ENCODE assay signal across 21 cellular contexts in the genomic region with DNA sequence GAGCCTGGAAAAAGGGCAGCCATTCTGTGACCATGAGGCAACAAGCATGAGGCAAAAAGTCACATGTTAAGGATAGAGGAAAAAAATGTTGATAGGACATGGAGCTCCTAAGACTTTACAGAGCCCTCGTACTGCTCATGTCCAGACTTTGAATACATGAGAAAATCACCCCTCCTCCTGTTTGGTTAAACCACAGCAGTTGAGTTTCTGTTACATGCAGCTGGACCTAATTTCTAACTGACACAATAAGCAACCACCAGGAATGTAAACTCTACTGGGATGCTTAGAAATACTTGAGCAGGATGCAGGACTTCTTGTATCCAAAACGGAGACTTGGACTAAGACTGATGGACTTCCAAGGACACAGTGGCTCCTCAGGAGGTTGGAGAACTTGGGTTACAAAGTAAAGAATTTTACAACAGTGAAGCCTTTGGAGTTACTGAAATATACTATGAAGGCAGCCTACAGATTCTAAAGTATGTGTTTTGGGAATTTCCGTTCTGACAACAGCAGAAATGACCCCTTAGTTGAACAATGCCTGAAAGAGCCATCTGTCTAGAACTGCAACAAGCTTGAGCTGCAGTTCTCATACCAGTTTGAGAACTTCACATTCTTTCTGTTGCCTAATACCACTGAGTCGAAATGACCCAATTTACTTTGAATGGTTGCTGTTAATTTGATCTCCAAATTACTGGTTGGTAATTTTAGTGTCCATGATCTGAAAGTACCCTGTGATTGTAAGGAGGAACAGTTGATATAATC.
DNase-seq lines count a peak whose midpoint lies in the region; FAIRE-seq and TF ChIP-seq lines count a peak whose summit lies in the region.
"Had no signal": no experiment of that assay in that cellular context is flagged by ENCODE, and none has a peak within 500 bp of the region (broad histone marks: within the 10 kb centered on the region; RNA-seq: fewer than 3 reads in every experiment).

No MANE protein-coding gene starts in this region.

- H3K27ac Mint-ChIP-seq in CD4-positive, alpha-beta memory T cell, result no peak overlapping the region
- H3K27ac Mint-ChIP-seq: activated CD4-positive, alpha-beta T cell treated with anti-CD3 and anti-CD28 coated beads, Interleukin-2, amount 10 ng/mL, durations not matched to agents 24 days and 14 days; endodermal cell; mesothelial cell of epicardium; stimulated activated effector memory CD8-positive, alpha-beta T cell treated with anti-CD3 and anti-CD28 coated beads, Interleukin-12 subunit alpha, Interleukin-12 subunit beta, amount 100 ng/mL, for 72 hours had no signal

- H3K27me3 ChIP-seq in AG04450 (ENCODE audit: control insufficient read depth, insufficient read depth, low read length), result no peaks in the 10 kb centered on the region
- no peaks in the 10 kb centered on the region for H3K27me3 ChIP-seq in CD4-positive, alpha-beta memory T cell (ENCODE audit: insufficient read depth, low read length)
- H3K27me3 ChIP-seq: testis had no signal

- H3K4me1 ChIP-seq in CD4-positive, alpha-beta memory T cell (ENCODE audit: insufficient read depth, low read length), result no peaks in the 10 kb centered on the region
- H3K4me1 ChIP-seq: A549 had no signal

- CTCF ChIA-PET in AG04450 (lab: Charles Lee), result interaction anchor here (2.8 kb wide), 1 partner anchor 198 kb away, joined by 8 read pairs; no protein-coding TSS in a partner anchor
- CTCF ChIA-PET in CD4-positive, alpha-beta memory T cell (lab: Charles Lee; ENCODE audit: partially characterized antibody), result no interaction called here

- FAIRE-seq in GM12892 (lab: Jason Lieb, UNC), result peak; percentile 88
- FAIRE-seq: A549 had no signal

- in situ Hi-C loops in GM13976 (cut with MboI; ENCODE audit: low sequenced_read_pairs, unreplicated experiment), result no loop called here

- peak overlapping the region; percentile 94 for H3K27ac ChIP-seq in AG04450 (ENCODE audit: low read depth, low read length)
- H3K27ac ChIP-seq in CD4-positive, alpha-beta memory T cell (ENCODE audit: low read depth, low read length), result no peak overlapping the region
- H3K27ac ChIP-seq: A549, testis had no signal

- peak; percentile 89 for DNase-seq in AG04450 (ENCODE audit: low read depth, low spot score)
- no peak for DNase-seq in GM12892 (ENCODE audit: insufficient read length)
- peak; percentile 26 for DNase-seq in amniotic epithelial cell (ENCODE audit: low read depth)
- peak; percentile 42 for DNase-seq in fibroblast of the aortic adventitia (ENCODE audit: low read depth)
- DNase-seq in CD4-positive, alpha-beta memory T cell, result no peak
- no peak for DNase-seq in GM13976 (ENCODE audit: low spot score)
- no peak for DNase-seq in stimulated activated CD4-positive, alpha-beta T cell treated with anti-CD3 and anti-CD28 coated beads, Interleukin-4, amount 100 ng/mL, for 24 hours
- no peak for DNase-seq in SKM-1 (lab: John Stamatoyannopoulos, UW; ENCODE audit: unreplicated experiment)
- DNase-seq: activated CD4-positive, alpha-beta T cell treated with anti-CD3 and anti-CD28 coated beads, Interleukin-2, amount 10 ng/mL, durations not matched to agents 24 days and 14 days; activated CD8-positive, alpha-beta memory T cell treated with anti-CD3 and anti-CD28 coated beads, Interleukin-2, amount 50 U/mL, for 4 hours; activated effector memory CD4-positive, alpha-beta T cell treated with Interleukin-2 at 50 U/mL for 16 hours; endodermal cell; left cardiac atrium; NCI-H1436; NCI-H345; stimulated activated CD4-positive, alpha-beta T cell treated with anti-CD3 and anti-CD28 coated beads, Interleukin-12 subunit alpha, Interleukin-12 subunit beta, amount 100 ng/mL, for 4 hours; testis had no signal

- TF ChIP-seq POLR2A in GM12892 (IDR thresholded peaks at IDR 0.05; ENCODE audit: low read depth, low read length), result no peak

- H3K9me3 ChIP-seq in AG04450 (ENCODE audit: control insufficient read depth, insufficient read depth, low read length), result no peaks in the 10 kb centered on the region
- H3K9me3 ChIP-seq in CD4-positive, alpha-beta memory T cell (ENCODE audit: control insufficient read depth in 1 of 2, low read length in 2 of 2), result no peaks in the 10 kb centered on the region
- H3K9me3 ChIP-seq: testis had no signal

- intact Hi-C loops in CD4-positive, alpha-beta memory T cell (cut with micrococcal nuclease), result no loop called here

- no peak overlapping the region for H3K4me3 Mint-ChIP-seq in CD4-positive, alpha-beta memory T cell
- H3K4me3 Mint-ChIP-seq: activated CD4-positive, alpha-beta T cell treated with anti-CD3 and anti-CD28 coated beads, Interleukin-2, amount 10 ng/mL, durations not matched to agents 24 days and 14 days; endodermal cell; mesothelial cell of epicardium; neural crest cell; stimulated activated effector memory CD8-positive, alpha-beta T cell treated with anti-CD3 and anti-CD28 coated beads, Interleukin-12 subunit alpha, Interleukin-12 subunit beta, amount 100 ng/mL, for 72 hours had no signal

- peaks cover 0 to 15% (median 5%) of the 10 kb centered on the region in 8 donors for H3K9me3 Mint-ChIP-seq in CD4-positive, alpha-beta memory T cell
- H3K9me3 Mint-ChIP-seq: stimulated activated effector memory CD8-positive, alpha-beta T cell treated with anti-CD3 and anti-CD28 coated beads, Interleukin-12 subunit alpha, Interleukin-12 subunit beta, amount 100 ng/mL, for 72 hours had no signal

- H3K4me3 ChIP-seq in AG04450 (ENCODE audit: low read depth, low read length) (no peak overlapping the region), fibroblast of the aortic adventitia (ENCODE audit: low read depth, low read length) (no peak overlapping the region)
- H3K4me3 ChIP-seq in CD4-positive, alpha-beta memory T cell (ENCODE audit: low read length in 2 of 2), result no peak overlapping the region
- H3K4me3 ChIP-seq: A549, testis had no signal

- no peaks in the 10 kb centered on the region for H3K4me1 Mint-ChIP-seq in CD4-positive, alpha-beta memory T cell
- H3K4me1 Mint-ChIP-seq: activated CD4-positive, alpha-beta T cell treated with anti-CD3 and anti-CD28 coated beads, Interleukin-2, amount 10 ng/mL, durations not matched to agents 24 days and 14 days; endodermal cell; stimulated activated effector memory CD8-positive, alpha-beta T cell treated with anti-CD3 and anti-CD28 coated beads, Interleukin-12 subunit alpha, Interleukin-12 subunit beta, amount 100 ng/mL, for 72 hours had no signal

- POLR2A ChIA-PET in AG04450 (lab: Yijun Ruan, JAX), result interaction anchor here (1.1 to 1.5 kb wide), 3 partner anchors 22 to 39 kb away, joined by 3 read pairs; no protein-coding TSS in a partner anchor
- POLR2A ChIA-PET in CD4-positive, alpha-beta memory T cell (lab: Charles Lee; ENCODE audit: partially characterized antibody), result no interaction called here

- no peaks in the 10 kb centered on the region for H3K36me3 ChIP-seq in CD4-positive, alpha-beta memory T cell (ENCODE audit: insufficient read depth, low read length)

- no peaks in the 10 kb centered on the region for H3K36me3 Mint-ChIP-seq in CD4-positive, alpha-beta memory T cell
- H3K36me3 Mint-ChIP-seq: stimulated activated effector memory CD8-positive, alpha-beta T cell treated with anti-CD3 and anti-CD28 coated beads, Interleukin-12 subunit alpha, Interleukin-12 subunit beta, amount 100 ng/mL, for 72 hours had no signal

- TF ChIP-seq CTCF in AG04450 (IDR thresholded peaks at IDR 0.05; ENCODE audit: low read depth, low read length) (no peak), fibroblast of the aortic adventitia (IDR thresholded peaks at IDR 0.05; ENCODE audit: insufficient read depth, low read length) (no peak), GM13976 (IDR thresholded peaks at IDR 0.05; ENCODE audit: borderline replicate concordance, control extremely low read depth, extremely low read depth, insufficient read depth, missing control alignments) (no peak)

- H3K27me3 Mint-ChIP-seq in CD4-positive, alpha-beta memory T cell, result peaks cover 10 to 17% of the 10 kb centered on the region in 2 donors

Comparison
In these comparisons a context has a peak if more than half of its experiments do, and no peak if none do; other contexts are left out.
1. DNase-seq: peak in AG04450 (single experiment), amniotic epithelial cell (single experiment) and fibroblast of the aortic adventitia (single experiment); none in GM12892 (single experiment), CD4-positive, alpha-beta memory T cell (0 of 5), GM13976 (single experiment), stimulated activated CD4-positive, alpha-beta T cell treated with anti-CD3 and anti-CD28 coated beads, Interleukin-4, amount 100 ng/mL, for 24 hours (single experiment) and SKM-1 (single experiment).